Comparison of ENCODE assay signal across 10 cellular contexts in the genomic region with DNA sequence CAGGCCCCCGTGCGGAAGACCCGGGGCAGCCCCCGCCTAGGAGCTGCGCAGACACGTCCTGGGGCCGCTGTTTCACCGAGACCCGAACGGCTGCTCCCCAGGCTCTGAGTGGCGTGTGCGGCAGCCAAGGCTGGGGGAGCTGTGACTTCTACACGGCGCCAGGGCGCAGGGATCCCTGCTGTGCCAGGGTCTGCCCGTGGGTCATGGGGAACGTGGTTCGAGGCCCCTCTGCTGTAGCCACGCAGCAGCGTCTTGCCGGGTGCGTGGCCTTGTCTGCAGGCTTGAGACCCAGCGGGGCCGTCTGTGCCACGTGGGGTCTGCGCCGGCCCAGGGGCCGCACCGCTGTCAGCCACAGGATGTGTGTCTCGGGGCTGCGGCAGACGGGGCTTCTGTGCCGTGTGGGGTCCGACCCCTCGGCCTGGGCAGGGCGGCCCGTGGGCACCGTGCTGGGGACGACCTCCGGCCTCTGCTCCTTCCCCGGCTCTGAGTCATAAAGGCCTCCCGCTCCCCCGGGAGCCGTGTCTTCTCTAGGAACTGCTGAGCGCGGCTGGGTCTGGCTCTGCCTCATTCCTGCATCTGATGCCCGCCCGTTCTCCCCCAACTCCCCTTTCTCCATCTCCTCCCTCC. TPM values are rescaled to one million over a fixed set of nuclear protein-coding genes. Genes with fewer than 3 reads are reported as not detected.
DNase-seq lines count a peak whose midpoint lies in the region; ATAC-seq and TF ChIP-seq lines count a peak whose summit lies in the region.
"Had no signal": no experiment of that assay in that cellular context is flagged by ENCODE, and none has a peak within 500 bp of the region (broad histone marks: within the 10 kb centered on the region; RNA-seq: fewer than 3 reads in every experiment).

No MANE protein-coding gene starts in this region.

- CTCF ChIA-PET in activated B cell treated with CpG ODN at 0.5 μM for 24 hours (lab: Charles Lee), result no interaction called here

- no peak overlapping the region for H3K4me3 Mint-ChIP-seq in activated B cell treated with CpG ODN at 0.5 μM for 24 hours
- H3K4me3 Mint-ChIP-seq: dendritic cell treated with granulocyte-macrophage colony-stimulating factor and Interleukin-4, amounts not matched to agents 40 ng/mL and 50 ng/mL, for 4 days had no signal

- POLR2A ChIA-PET in activated B cell treated with CpG ODN at 0.5 μM for 24 hours (lab: Charles Lee), result no interaction called here

- no peak overlapping the region for H2AFZ ChIP-seq in hepatocyte
- H2AFZ ChIP-seq in smooth muscle cell (ENCODE audit: low read depth), result no peak overlapping the region

- no peaks in the 10 kb centered on the region for H3K79me2 ChIP-seq in hepatocyte
- H3K79me2 ChIP-seq in smooth muscle cell (ENCODE audit: low read depth), result no peaks in the 10 kb centered on the region

- peaks cover 5% of the 10 kb centered on the region for H3K36me3 Mint-ChIP-seq in activated B cell treated with CpG ODN at 0.5 μM for 24 hours (ENCODE audit: low read depth)

- H3K27ac ChIP-seq in hepatocyte (no peak overlapping the region), smooth muscle cell (ENCODE audit: low read depth) (no peak overlapping the region)
- H3K27ac ChIP-seq: 22Rv1 had no signal

- no peaks in the 10 kb centered on the region for H3K9me3 ChIP-seq in hepatocyte (ENCODE audit: low read depth)
- no peaks in the 10 kb centered on the region for H3K9me3 ChIP-seq in smooth muscle cell (replicated peaks; ENCODE audit: low read depth)

- 19% methylated on average over 41 of the region's 48 CpGs for whole genome bisulfite sequencing in hepatocyte (ENCODE audit: low lambda C conversion rate, missing lambda C conversion rate)
- 36% methylated on average over 29 of the region's 48 CpGs for WGBS in smooth muscle cell (ENCODE audit: low lambda C conversion rate)

- H3K36me3 ChIP-seq in hepatocyte (replicated peaks; ENCODE audit: insufficient read depth, low read depth) (no peaks in the 10 kb centered on the region), smooth muscle cell (ENCODE audit: low read depth) (no peaks in the 10 kb centered on the region)

- H3K4me2 ChIP-seq in hepatocyte, result peak overlapping the region; percentile 75
- H3K4me2 ChIP-seq in smooth muscle cell, result peak overlapping the region; percentile 69

- H3K9me2 ChIP-seq in hepatocyte (replicated peaks; ENCODE audit: insufficient read depth), result no peaks in the 10 kb centered on the region

- H3K9ac ChIP-seq in smooth muscle cell (ENCODE audit: low read depth), result no peak overlapping the region

- H3K9me3 Mint-ChIP-seq in activated B cell treated with CpG ODN at 0.5 μM for 24 hours, result no peaks in the 10 kb centered on the region

- H3K4me1 ChIP-seq in hepatocyte (ENCODE audit: insufficient read depth), result peaks cover 11% of the 10 kb centered on the region
- H3K4me1 ChIP-seq in smooth muscle cell (ENCODE audit: low read depth), result peaks cover 3% of the 10 kb centered on the region

- H3K27ac Mint-ChIP-seq in activated B cell treated with CpG ODN at 0.5 μM for 24 hours, result no peak overlapping the region
- H3K27ac Mint-ChIP-seq: dendritic cell treated with granulocyte-macrophage colony-stimulating factor and Interleukin-4, amounts not matched to agents 40 ng/mL and 50 ng/mL, for 4 days had no signal

- intact Hi-C loops in activated B cell treated with CpG ODN at 0.5 μM for 24 hours (cut with micrococcal nuclease), result no loop called here

- H3K4me3 ChIP-seq in hepatocyte (no peak overlapping the region), smooth muscle cell (peak overlapping the region; percentile 35)

- H3F3A ChIP-seq in smooth muscle cell (ENCODE audit: low read depth), result no peaks in the 10 kb centered on the region

- TF ChIP-seq CTCF in activated B cell treated with CpG ODN at 0.5 μM for 24 hours (IDR thresholded peaks at IDR 0.05) (no peak), hepatocyte (IDR thresholded peaks at IDR 0.05; ENCODE audit: poor library complexity) (no peak), smooth muscle cell (IDR thresholded peaks at IDR 0.05; ENCODE audit: borderline replicate concordance, insufficient read depth, poor library complexity, severe bottlenecking) (no peak)

- peaks cover 4% of the 10 kb centered on the region for H3K4me1 Mint-ChIP-seq in activated B cell treated with CpG ODN at 0.5 μM for 24 hours

- DNase-seq in DMS 273 (lab: John Stamatoyannopoulos, UW; ENCODE audit: unreplicated experiment) (peak; percentile 74), DMS 273 treated with DMSO at 0.1 percent for 48 hours (lab: John Stamatoyannopoulos, UW) (no peak), activated B cell treated with CpG ODN at 0.5 μM for 24 hours (no peak), hepatocyte (ENCODE audit: low spot score) (peak; percentile 66), smooth muscle cell (lab: John Stamatoyannopoulos, UW; ENCODE audit: unreplicated experiment) (peak; percentile 12), NCI-H146 (lab: John Stamatoyannopoulos, UW) (no peak), GM19238 (ENCODE audit: insufficient read length, low spot score) (no peak), NCI-H2029 (lab: John Stamatoyannopoulos, UW) (no peak)

- H3K27me3 Mint-ChIP-seq in activated B cell treated with CpG ODN at 0.5 μM for 24 hours, result no peaks in the 10 kb centered on the region

- H3K27me3 ChIP-seq in hepatocyte, result no peaks in the 10 kb centered on the region
- no peaks in the 10 kb centered on the region for H3K27me3 ChIP-seq in smooth muscle cell (ENCODE audit: low read depth)

- H4K20me1 ChIP-seq in hepatocyte (ENCODE audit: insufficient read depth, poor library complexity, severe bottlenecking) (no peaks in the 10 kb centered on the region), smooth muscle cell (ENCODE audit: low read depth) (no peaks in the 10 kb centered on the region)

- peak; percentile 49 for ATAC-seq in activated B cell treated with CpG ODN at 0.5 μM for 24 hours (ENCODE audit: low read depth)

RNA-seq across cellular contexts. Expression of a gene that starts 12.7 kb away (rescaled TPM):
- total RNA-seq in activated B cell treated with CpG ODN at 0.5 μM for 24 hours (69.9 and 75.6 TPM in 2 replicates), hepatocyte (39.6 and 40.7 TPM in 2 replicates), smooth muscle cell (25.3 TPM in 2 replicates)
- polyA plus RNA-seq in hepatocyte (69.2 and 69.3 TPM in 2 replicates), smooth muscle cell (45.7 and 59.5 TPM in 2 replicates)

RNA-seq across cellular contexts. Expression of a gene that starts 50.1 kb away (rescaled TPM):
- 19.5 and 23.8 TPM in 2 replicates for total RNA-seq in activated B cell treated with CpG ODN at 0.5 μM for 24 hours
- total RNA-seq in hepatocyte, result 34.1 and 40.1 TPM in 2 replicates
- polyA plus RNA-seq in hepatocyte, result 22.0 and 25.7 TPM in 2 replicates
- total RNA-seq in smooth muscle cell, result 6.2 and 7.0 TPM in 2 replicates
- 13.2 and 14.0 TPM in 2 replicates for polyA plus RNA-seq in smooth muscle cell

RNA-seq across cellular contexts. Expression of a gene that starts 55.4 kb away (rescaled TPM):
- total RNA-seq in activated B cell treated with CpG ODN at 0.5 μM for 24 hours (15.4 and 15.5 TPM in 2 replicates), hepatocyte (13.0 and 24.3 TPM in 2 replicates), smooth muscle cell (15.2 TPM in 2 replicates)
- polyA plus RNA-seq in hepatocyte (21.1 and 22.4 TPM in 2 replicates), smooth muscle cell (25.1 and 39.5 TPM in 2 replicates)

Comparison
In these comparisons a context has a peak if more than half of its experiments do, and no peak if none do; other contexts are left out.
1. DNase-seq: peak in DMS 273 (single experiment), hepatocyte (single experiment) and smooth muscle cell (single experiment); none in DMS 273 treated with DMSO at 0.1 percent for 48 hours (single experiment), activated B cell treated with CpG ODN at 0.5 μM for 24 hours (single experiment), NCI-H146 (single experiment), GM19238 (single experiment) and NCI-H2029 (single experiment).